8 cellular contexts compared by ENCODE assay signal in the genomic region with DNA sequence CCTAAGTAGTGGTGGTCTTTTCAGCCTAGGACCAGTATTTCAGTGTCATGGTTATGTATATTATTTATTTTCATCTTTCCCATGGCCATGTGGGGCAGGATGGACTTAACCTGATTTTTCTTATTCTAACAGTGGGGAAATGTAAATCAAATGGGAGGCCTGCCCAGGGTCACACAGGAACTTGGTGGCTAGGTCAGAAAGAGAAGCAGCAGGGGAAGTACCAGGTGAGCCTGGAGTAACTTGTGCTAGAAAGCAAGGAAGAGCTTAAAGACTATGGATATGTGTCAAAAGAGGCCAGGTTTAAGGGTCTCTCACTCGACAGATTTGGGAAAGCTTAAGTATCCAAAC. TPM values are rescaled to one million over a fixed set of nuclear protein-coding genes. Genes with fewer than 3 reads are reported as not detected.
DNase-seq lines count a peak whose midpoint lies in the region; ATAC-seq and TF ChIP-seq lines count a peak whose summit lies in the region.

No MANE protein-coding gene starts in this region.

- no peaks in the 10 kb centered on the region for H3K9me2 ChIP-seq in DOHH2 (replicated peaks; ENCODE audit: control insufficient read depth, low read length)

- DNase-seq in naive thymus-derived CD4-positive, alpha-beta T cell: no peak
- DNase-seq in head of caudate nucleus (no peak), GDM1 (lab: John Stamatoyannopoulos, UW) (no peak), esophagus squamous epithelium (lab: John Stamatoyannopoulos, UW) (no peak)

- H3K4me3 Mint-ChIP-seq in brain: peak overlapping the region; percentile 90 to 97 (median 94)
- peak overlapping the region; percentile 83 to 96 (median 93) for H3K4me3 Mint-ChIP-seq in naive thymus-derived CD4-positive, alpha-beta T cell

- H3K27me3 Mint-ChIP-seq in brain: peaks cover 15% of the 10 kb centered on the region
- no peaks in the 10 kb centered on the region for H3K27me3 Mint-ChIP-seq in naive thymus-derived CD4-positive, alpha-beta T cell

- peaks cover 58% of the 10 kb centered on the region for H3K36me3 Mint-ChIP-seq in brain
- H3K36me3 Mint-ChIP-seq in naive thymus-derived CD4-positive, alpha-beta T cell: peaks cover 27 to 61% (median 50%) of the 10 kb centered on the region in 5 donors

- H4K20me1 ChIP-seq in DOHH2 (ENCODE audit: control insufficient read depth, insufficient read depth, low read depth, low read length): no peaks in the 10 kb centered on the region

- peak overlapping the region; percentile 95 to 98 (median 97) for H3K27ac Mint-ChIP-seq in brain
- peak overlapping the region; percentile 84 to 94 (median 92) for H3K27ac Mint-ChIP-seq in naive thymus-derived CD4-positive, alpha-beta T cell

- peaks cover 26% of the 10 kb centered on the region for H3K79me2 ChIP-seq in DOHH2 (ENCODE audit: control insufficient read depth, low read length)

- CTCF ChIA-PET in naive thymus-derived CD4-positive, alpha-beta T cell (lab: Charles Lee): no interaction called here

- H3K4me1 ChIP-seq in DOHH2 (ENCODE audit: control insufficient read depth, low read length) (peaks cover 27% of the 10 kb centered on the region), esophagus squamous epithelium (peaks cover 3 to 19% (median 10%) of the 10 kb centered on the region in 3 donors)
- H3K4me1 ChIP-seq in naive thymus-derived CD4-positive, alpha-beta T cell (ENCODE audit: control insufficient read depth in 2 of 2, insufficient read depth in 2 of 2, low read length in 2 of 2): peaks cover 11 to 19% of the 10 kb centered on the region in 2 donors

- peaks cover 21% of the 10 kb centered on the region for H3K36me3 ChIP-seq in DOHH2 (ENCODE audit: control insufficient read depth, low read length)
- peaks cover 0 to 14% (median 0%) of the 10 kb centered on the region in 3 experiments for H3K36me3 ChIP-seq in naive thymus-derived CD4-positive, alpha-beta T cell (ENCODE audit: control insufficient read depth in 2 of 3, insufficient read depth in 3 of 3, low read length in 3 of 3)
- H3K36me3 ChIP-seq in esophagus squamous epithelium: peaks cover 0 to 24% (median under 1%) of the 10 kb centered on the region in 3 donors

- TF ChIP-seq CTCF in DOHH2 (IDR thresholded peaks at IDR 0.05; ENCODE audit: low read depth, low read length, poor library complexity, severe bottlenecking): no peak
- no peak for TF ChIP-seq CTCF in brain (conservative IDR thresholded peaks at IDR 0.05)
- TF ChIP-seq CTCF in esophagus squamous epithelium (IDR thresholded peaks at IDR 0.05): no peak

- intact Hi-C loops in naive thymus-derived CD4-positive, alpha-beta T cell (cut with micrococcal nuclease): loop anchor here (2.0 to 5.0 kb wide), 4 partner anchors 26 to 289 kb away; a partner anchor contains a TSS
- intact Hi-C loops in head of caudate nucleus (cut with DNase I): loop anchor here (5.0 kb wide), 1 partner anchor 289 kb away; a partner anchor contains a TSS
- intact Hi-C loops in esophagus squamous epithelium (cut with DNase I): no loop called here

- peaks cover 48% of the 10 kb centered on the region for H3K4me1 Mint-ChIP-seq in brain
- peaks cover 14 to 30% (median 25%) of the 10 kb centered on the region in 7 donors for H3K4me1 Mint-ChIP-seq in naive thymus-derived CD4-positive, alpha-beta T cell

- POLR2A ChIA-PET in naive thymus-derived CD4-positive, alpha-beta T cell (lab: Charles Lee): interaction anchor here (0.6 to 1.0 kb wide), 2 partner anchors 13 to 80 kb away, joined by 3 read pairs; a partner anchor contains a TSS

- H3K9me3 ChIP-seq in DOHH2 (ENCODE audit: control insufficient read depth, insufficient read depth, low read length) (peaks cover 11% of the 10 kb centered on the region; the same call in 1 of the 2 replicates), esophagus squamous epithelium (peaks cover 0 to 27% (median 9%) of the 10 kb centered on the region in 3 donors)
- H3K9me3 ChIP-seq in naive thymus-derived CD4-positive, alpha-beta T cell (ENCODE audit: control insufficient read depth in 2 of 3, low read length in 3 of 3): peaks cover 0 to 26% (median 0%) of the 10 kb centered on the region in 3 experiments

- ATAC-seq in HG03378 (IDR thresholded peaks at IDR 0.05; ENCODE audit: unreplicated experiment) (peak; percentile 25), HG02610 (IDR thresholded peaks at IDR 0.05; ENCODE audit: unreplicated experiment) (no peak)
- no peak for ATAC-seq in naive thymus-derived CD4-positive, alpha-beta T cell

- no peak for TF ChIP-seq POLR2A in esophagus squamous epithelium (IDR thresholded peaks at IDR 0.05)

- H3K27me3 ChIP-seq in DOHH2 (ENCODE audit: control insufficient read depth, low read length) (no peaks in the 10 kb centered on the region), esophagus squamous epithelium (no peaks in the 10 kb centered on the region)
- H3K27me3 ChIP-seq in naive thymus-derived CD4-positive, alpha-beta T cell (ENCODE audit: control insufficient read depth in 2 of 2, insufficient read depth in 2 of 2, low read length in 2 of 2): no peaks in the 10 kb centered on the region

- H3K4me2 ChIP-seq in DOHH2 (ENCODE audit: low read length): peak overlapping the region; percentile 99

- WGBS in esophagus squamous epithelium, 2 donors: 87 to 100% methylated on average over 1 of the region's 1 CpG

- peaks cover 6% of the 10 kb centered on the region for H3F3A ChIP-seq in DOHH2 (ENCODE audit: control insufficient read depth, insufficient read depth)

- peaks cover 51 to 60% (median 57%) of the 10 kb centered on the region in 5 experiments for H3K9me3 Mint-ChIP-seq in brain
- H3K9me3 Mint-ChIP-seq in naive thymus-derived CD4-positive, alpha-beta T cell: peaks cover 5 to 66% (median 38%) of the 10 kb centered on the region in 11 donors

- peak overlapping the region; percentile 68 for H3K27ac ChIP-seq in DOHH2 (ENCODE audit: low read depth, low read length)
- H3K27ac ChIP-seq in naive thymus-derived CD4-positive, alpha-beta T cell (ENCODE audit: low read depth, low read length): no peak overlapping the region
- no peak overlapping the region for H3K27ac ChIP-seq in esophagus squamous epithelium

- H3K4me3 ChIP-seq in DOHH2 (ENCODE audit: low read length) (peak overlapping the region; percentile 95), esophagus squamous epithelium (peak overlapping the region in 1 of 4 donors; percentile 94)
- H3K4me3 ChIP-seq in naive thymus-derived CD4-positive, alpha-beta T cell (ENCODE audit: low read length): peak overlapping the region; percentile 90

RNA-seq across cellular contexts. Expression of a gene that starts 0.9 kb away (rescaled TPM):
- polyA plus RNA-seq in brain (ENCODE audit: insufficient read depth, low read depth, low replicate concordance): 7.4 TPM
- total RNA-seq in naive thymus-derived CD4-positive, alpha-beta T cell: 1 to 10 TPM; 2.2 to 8.3 (median 5.3) TPM
- 1 to 10 TPM; 3.0 to 3.6 TPM for polyA plus RNA-seq in naive thymus-derived CD4-positive, alpha-beta T cell
- total RNA-seq in esophagus squamous epithelium: 1 to 10 TPM in 1 of 4 donors, under 1 TPM in 3; 0.57 to 1.6 (median 0.70) TPM

RNA-seq across cellular contexts. Expression of a gene that starts 25.9 kb away (rescaled TPM):
- 1.1 TPM for polyA plus RNA-seq in brain (ENCODE audit: insufficient read depth, low read depth, low replicate concordance)
- total RNA-seq in naive thymus-derived CD4-positive, alpha-beta T cell: 1 to 10 TPM; 2.7 to 4.3 (median 3.4) TPM
- polyA plus RNA-seq in naive thymus-derived CD4-positive, alpha-beta T cell: 1 to 10 TPM; 4.1 to 7.8 TPM
- 1 to 10 TPM; 2.6 to 3.7 (median 3.6) TPM for total RNA-seq in esophagus squamous epithelium

RNA-seq across cellular contexts. Expression of a gene that starts 57.4 kb away (rescaled TPM):
- polyA plus RNA-seq in brain (ENCODE audit: insufficient read depth, low read depth, low replicate concordance): 9.6 TPM
- total RNA-seq in naive thymus-derived CD4-positive, alpha-beta T cell: 10 to 100 TPM in 2 of 5 experiments, 1 to 10 TPM in 3; 5.2 to 14.1 (median 8.6) TPM
- polyA plus RNA-seq in naive thymus-derived CD4-positive, alpha-beta T cell: 1 to 10 TPM; 8.1 to 8.8 TPM
- total RNA-seq in esophagus squamous epithelium: 1 to 10 TPM; 4.9 to 7.1 (median 5.7) TPM
